In genomic region chr5:6659941-6660684, GRCh38 we compare ENCODE assay signal across 10 cellular contexts. TPM values are rescaled to one million over a fixed set of nuclear protein-coding genes. Genes with fewer than 3 reads are reported as not detected.
DNase-seq lines count a peak whose midpoint lies in the region; ATAC-seq and TF ChIP-seq lines count a peak whose summit lies in the region.
"Had no signal": no experiment of that assay in that cellular context is flagged by ENCODE, and none has a peak within 500 bp of the region (broad histone marks: within the 10 kb centered on the region; RNA-seq: fewer than 3 reads in every experiment).

No MANE protein-coding gene starts in this region.

- no peaks in the 10 kb centered on the region for H3K4me1 ChIP-seq in tibial nerve

- peak overlapping the region in 1 of 4 donors; percentile 25 for H3K27ac ChIP-seq in tibial nerve

- TF ChIP-seq POLR2A in tibial nerve (IDR thresholded peaks at IDR 0.05), result no peak

- H3K27me3 ChIP-seq in tibial nerve, result no peaks in the 10 kb centered on the region

- H3K4me3 ChIP-seq in tibial nerve, result peak overlapping the region in 1 of 4 donors; percentile 13

- peaks cover 0 to 93% (median 0%) of the 10 kb centered on the region in 3 donors for H3K36me3 ChIP-seq in tibial nerve

- H3K9me3 ChIP-seq in tibial nerve, result peaks cover 0 to 19% (median 2%) of the 10 kb centered on the region in 4 donors

- ATAC-seq in GM18517 (IDR thresholded peaks at IDR 0.05; ENCODE audit: unreplicated experiment), result peak; percentile 91
- peak; percentile 88 for ATAC-seq in GM21390 (IDR thresholded peaks at IDR 0.05; ENCODE audit: unreplicated experiment)
- ATAC-seq in HG03342 (IDR thresholded peaks at IDR 0.05; ENCODE audit: unreplicated experiment), result peak; percentile 87
- ATAC-seq in left colon, result peak; percentile 88

- DNase-seq in left colon, result no peak
- no peak for DNase-seq in NCI-H748 (lab: John Stamatoyannopoulos, UW; ENCODE audit: unreplicated experiment)
- no peak for DNase-seq in hypothalamus (lab: John Stamatoyannopoulos, UW)
- DNase-seq in NCI-H1092 (lab: John Stamatoyannopoulos, UW), result no peak
- DNase-seq in tibial nerve (ENCODE audit: low spot score in 2 of 2), result no peak
- DNase-seq: activated CD4-positive, alpha-beta memory T cell treated with anti-CD3 and anti-CD28 coated beads for 36 hours; effector CD4-positive, alpha-beta T cell had no signal

- 93 to 94% methylated on average over 13 of the region's 13 CpGs for WGBS in tibial nerve, 2 donors

- TF ChIP-seq CTCF in tibial nerve (IDR thresholded peaks at IDR 0.05), result no peak

- intact Hi-C loops in left colon (cut with DNase I, micrococcal nuclease), result no loop called here

- no peak for TF ChIP-seq EP300 in tibial nerve (IDR thresholded peaks at IDR 0.05)

RNA-seq across cellular contexts. Expression of gene SRD5A1, which starts 26.9 kb away (rescaled TPM):
- 10 to 100 TPM; 16.3 to 18.9 TPM for total RNA-seq in left colon
- 10 to 100 TPM in 1 of 4 donors, 1 to 10 TPM in 3; 3.5 to 11.5 (median 6.9) TPM for total RNA-seq in tibial nerve

RNA-seq across cellular contexts. Expression of gene NSUN2, which starts 27.3 kb away (rescaled TPM):
- total RNA-seq in left colon (10 to 100 TPM; 49.2 to 56.7 TPM), tibial nerve (10 to 100 TPM; 43.5 to 73.5 (median 58.5) TPM)

RNA-seq across cellular contexts. Expression of gene TENT4A, which starts 53.1 kb away (rescaled TPM):
- total RNA-seq in left colon (10 to 100 TPM; 16.5 to 18.5 TPM), tibial nerve (10 to 100 TPM; 22.7 to 34.1 (median 29.2) TPM)
